13 cellular contexts compared by ENCODE assay signal in the genomic region with DNA sequence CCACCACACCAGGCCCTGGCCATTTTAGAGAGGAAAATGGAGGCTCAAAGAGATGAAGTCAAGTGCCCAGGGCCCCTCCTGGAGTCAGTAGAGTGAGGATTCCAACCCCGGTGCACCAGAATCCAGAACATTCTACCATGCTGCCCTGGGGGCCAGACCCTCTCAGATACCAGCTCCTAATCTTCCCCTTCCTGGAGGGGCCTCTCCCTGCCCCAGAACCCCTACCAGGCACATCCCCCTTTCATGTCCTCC. TPM values are rescaled to one million over a fixed set of nuclear protein-coding genes. Genes with fewer than 3 reads are reported as not detected.
DNase-seq lines count a peak whose midpoint lies in the region; ATAC-seq and TF ChIP-seq lines count a peak whose summit lies in the region.
"Had no signal": no experiment of that assay in that cellular context is flagged by ENCODE, and none has a peak within 500 bp of the region (broad histone marks: within the 10 kb centered on the region; RNA-seq: fewer than 3 reads in every experiment).

No MANE protein-coding gene starts in this region.

- DNase-seq in left cardiac atrium (peak; percentile 17), Right ventricle myocardium superior (no peak), vagina (ENCODE audit: extremely low spot score in 2 of 2) (no peak), NCI-H1417 treated with DMSO at 0.1 percent for 48 hours (lab: John Stamatoyannopoulos, UW) (no peak), SIG-M5 treated with dmso at 0.1 percent for 504 hours (lab: John Stamatoyannopoulos, UW; ENCODE audit: unreplicated experiment) (no peak)
- DNase-seq in natural killer cell treated with Interleukin-12 subunit alpha and Interleukin-12 subunit beta and Interleukin-15 and Interleukin-18, amount 100 ng/mL, for 72 hours (ENCODE audit: low spot score), result no peak
- DNase-seq: activated T-cell treated with anti-CD3 and anti-CD28 coated beads, Interleukin-2, amount 50 U/mL, for 4 hours; central memory CD4-positive, alpha-beta T cell; NCI-H1417 had no signal

- peaks cover 42% of the 10 kb centered on the region for H3K4me1 ChIP-seq in vagina

- H3K4me1 Mint-ChIP-seq in natural killer cell treated with Interleukin-12 subunit alpha and Interleukin-12 subunit beta and Interleukin-15 and Interleukin-18, amount 100 ng/mL, for 72 hours (ENCODE audit: low read depth in 2 of 2), result peaks cover 30 to 55% of the 10 kb centered on the region in 2 donors

- H3K36me3 ChIP-seq in vagina, result peaks cover 0 to 24% of the 10 kb centered on the region in 2 donors

- TF ChIP-seq POLR2A in vagina (IDR thresholded peaks at IDR 0.05), result no peak

- H3K4me3 Mint-ChIP-seq in natural killer cell treated with Interleukin-12 subunit alpha and Interleukin-12 subunit beta and Interleukin-15 and Interleukin-18, amount 100 ng/mL, for 72 hours, result no peak overlapping the region
- H3K4me3 Mint-ChIP-seq: activated T-cell treated with anti-CD3 and anti-CD28 coated beads, Interleukin-2, amount 50 U/mL, for 4 hours had no signal

- TF ChIP-seq CTCF in vagina (IDR thresholded peaks at IDR 0.05), result no peak

- H3K4me3 ChIP-seq in vagina, result no peak overlapping the region
- H3K4me3 ChIP-seq: left lung had no signal

- peak overlapping the region; percentile 79 to 93 for H3K27ac Mint-ChIP-seq in natural killer cell treated with Interleukin-12 subunit alpha and Interleukin-12 subunit beta and Interleukin-15 and Interleukin-18, amount 100 ng/mL, for 72 hours

- H3K27me3 Mint-ChIP-seq in natural killer cell treated with Interleukin-12 subunit alpha and Interleukin-12 subunit beta and Interleukin-15 and Interleukin-18, amount 100 ng/mL, for 72 hours, result no peaks in the 10 kb centered on the region

- ATAC-seq in left cardiac atrium (no peak), Right ventricle myocardium superior (ENCODE audit: poor library complexity) (no peak), HG03439 (IDR thresholded peaks at IDR 0.05; ENCODE audit: unreplicated experiment) (no peak)
- no peak for ATAC-seq in natural killer cell treated with Interleukin-12 subunit alpha and Interleukin-12 subunit beta and Interleukin-15 and Interleukin-18, amount 100 ng/mL, for 72 hours
- ATAC-seq: activated T-cell treated with anti-CD3 and anti-CD28 coated beads, Interleukin-2, amount 50 U/mL, for 4 hours; left lung had no signal

- H3K9me3 Mint-ChIP-seq in natural killer cell treated with Interleukin-12 subunit alpha and Interleukin-12 subunit beta and Interleukin-15 and Interleukin-18, amount 100 ng/mL, for 72 hours, result no peaks in the 10 kb centered on the region
- H3K9me3 Mint-ChIP-seq: activated T-cell treated with anti-CD3 and anti-CD28 coated beads, Interleukin-2, amount 50 U/mL, for 4 hours had no signal

- H3K27me3 ChIP-seq in vagina, result no peaks in the 10 kb centered on the region

- H3K27ac ChIP-seq in cingulate gyrus (ENCODE audit: low read depth, low read length) (peak overlapping the region; percentile 65), vagina (peak overlapping the region; percentile 69)

- no peaks in the 10 kb centered on the region for H3K9me3 ChIP-seq in vagina
- H3K9me3 ChIP-seq: left lung had no signal

- intact Hi-C loops in left cardiac atrium (cut with DNase I), result no loop called here
- intact Hi-C loops in Right ventricle myocardium superior (cut with DNase I), result no loop called here
- intact Hi-C loops in vagina (cut with DNase I), result no loop called here

- H3K36me3 Mint-ChIP-seq in natural killer cell treated with Interleukin-12 subunit alpha and Interleukin-12 subunit beta and Interleukin-15 and Interleukin-18, amount 100 ng/mL, for 72 hours, result no peaks in the 10 kb centered on the region

RNA-seq across cellular contexts. Expression of gene CAPN12, which starts 11.1 kb away (rescaled TPM):
- total RNA-seq in left cardiac atrium (under 1 TPM; 0.77 to 0.81 TPM), Right ventricle myocardium superior (not detected), vagina (9.6 TPM)
- 10 to 100 TPM in 1 of 2 donors, 1 to 10 TPM in 1; 3.6 to 10.4 TPM for total RNA-seq in natural killer cell treated with Interleukin-12 subunit alpha and Interleukin-12 subunit beta and Interleukin-15 and Interleukin-18, amount 100 ng/mL, for 72 hours

RNA-seq across cellular contexts. Expression of gene LGALS7, which starts 40.1 kb away (rescaled TPM):
- total RNA-seq in left cardiac atrium (not detected), Right ventricle myocardium superior (not detected), vagina (269 TPM)
- not detected for total RNA-seq in natural killer cell treated with Interleukin-12 subunit alpha and Interleukin-12 subunit beta and Interleukin-15 and Interleukin-18, amount 100 ng/mL, for 72 hours
- total RNA-seq: activated T-cell treated with anti-CD3 and anti-CD28 coated beads, Interleukin-2, amount 50 U/mL, for 4 hours; renal cortical epithelial cell had no signal

RNA-seq across cellular contexts. Expression of gene LGALS7B, which starts 55.8 kb away (rescaled TPM):
- total RNA-seq in left cardiac atrium (not detected), Right ventricle myocardium superior (not detected), vagina (760 TPM)
- not detected for total RNA-seq in natural killer cell treated with Interleukin-12 subunit alpha and Interleukin-12 subunit beta and Interleukin-15 and Interleukin-18, amount 100 ng/mL, for 72 hours
- total RNA-seq: activated T-cell treated with anti-CD3 and anti-CD28 coated beads, Interleukin-2, amount 50 U/mL, for 4 hours; left lung; renal cortical epithelial cell had no signal

Comparison
In these comparisons a context has a peak if more than half of its experiments do, and no peak if none do; other contexts are left out.
1. RNA of gene LGALS7, which starts 40.1 kb away (total RNA-seq): 269 TPM in vagina (single experiment); not detected in left cardiac atrium, not detected in Right ventricle myocardium superior (single experiment) and not detected in natural killer cell treated with Interleukin-12 subunit alpha and Interleukin-12 subunit beta and Interleukin-15 and Interleukin-18, amount 100 ng/mL, for 72 hours; every median in the first group is over 100 times any median in the second.
2. RNA of gene LGALS7B, which starts 55.8 kb away (total RNA-seq): 760 TPM in vagina (single experiment); not detected in left cardiac atrium, not detected in Right ventricle myocardium superior (single experiment) and not detected in natural killer cell treated with Interleukin-12 subunit alpha and Interleukin-12 subunit beta and Interleukin-15 and Interleukin-18, amount 100 ng/mL, for 72 hours; every median in the first group is over 100 times any median in the second.